1 cellular context compared by ENCODE assay signal in the genomic region with DNA sequence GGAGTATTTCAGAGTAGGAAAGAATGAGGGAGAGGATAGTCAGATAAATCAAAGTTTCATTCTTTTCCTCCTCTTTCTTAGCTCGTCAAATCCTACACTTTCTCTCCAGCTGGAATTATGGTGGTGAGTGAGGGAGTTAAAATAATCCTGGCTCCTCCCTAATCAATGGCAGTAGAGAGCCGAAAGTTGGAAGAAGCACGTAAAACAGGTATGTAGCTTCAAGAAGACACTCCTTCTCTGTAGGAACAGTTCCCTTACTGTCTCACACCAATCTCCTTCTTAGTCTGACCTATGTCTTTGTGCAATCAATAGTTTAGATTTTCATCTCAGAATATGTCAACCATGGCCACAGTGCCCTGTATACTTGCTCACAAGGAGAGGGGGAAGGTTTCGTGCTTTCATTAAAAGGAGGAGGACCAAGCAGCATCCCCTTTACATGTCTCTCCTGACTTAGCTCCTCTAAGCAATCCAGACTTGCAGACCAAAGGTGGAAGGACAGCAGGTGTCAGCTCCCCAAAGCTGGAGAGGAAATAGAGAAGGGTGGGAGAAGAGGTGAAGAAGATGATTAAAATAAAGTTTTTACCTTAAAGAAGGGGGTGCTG.
TF ChIP-seq lines count a peak whose summit lies in the region.

No MANE protein-coding gene starts in this region.

TF ChIP-seq in GM12878, 131 proteins besides CTCF, POLR2A, EP300 and RAD21:
- TF ChIP-seq KDM1A (IDR thresholded peaks at IDR 0.05; ENCODE audit: borderline replicate concordance) (no peak), LARP7 (IDR thresholded peaks at IDR 0.05) (no peak), ZNF24 (IDR thresholded peaks at IDR 0.05) (no peak), NFIC (IDR thresholded peaks at IDR 0.05; ENCODE audit: low read depth, low read length) (no peak), MYB (IDR thresholded peaks at IDR 0.05; ENCODE audit: borderline replicate concordance, low read depth, low read length) (no peak), NBN (IDR thresholded peaks at IDR 0.05) (no peak), RFX5 (IDR thresholded peaks at IDR 0.05; ENCODE audit: low read depth, low read length) (no peak)
- TF ChIP-seq, protein P1, sequence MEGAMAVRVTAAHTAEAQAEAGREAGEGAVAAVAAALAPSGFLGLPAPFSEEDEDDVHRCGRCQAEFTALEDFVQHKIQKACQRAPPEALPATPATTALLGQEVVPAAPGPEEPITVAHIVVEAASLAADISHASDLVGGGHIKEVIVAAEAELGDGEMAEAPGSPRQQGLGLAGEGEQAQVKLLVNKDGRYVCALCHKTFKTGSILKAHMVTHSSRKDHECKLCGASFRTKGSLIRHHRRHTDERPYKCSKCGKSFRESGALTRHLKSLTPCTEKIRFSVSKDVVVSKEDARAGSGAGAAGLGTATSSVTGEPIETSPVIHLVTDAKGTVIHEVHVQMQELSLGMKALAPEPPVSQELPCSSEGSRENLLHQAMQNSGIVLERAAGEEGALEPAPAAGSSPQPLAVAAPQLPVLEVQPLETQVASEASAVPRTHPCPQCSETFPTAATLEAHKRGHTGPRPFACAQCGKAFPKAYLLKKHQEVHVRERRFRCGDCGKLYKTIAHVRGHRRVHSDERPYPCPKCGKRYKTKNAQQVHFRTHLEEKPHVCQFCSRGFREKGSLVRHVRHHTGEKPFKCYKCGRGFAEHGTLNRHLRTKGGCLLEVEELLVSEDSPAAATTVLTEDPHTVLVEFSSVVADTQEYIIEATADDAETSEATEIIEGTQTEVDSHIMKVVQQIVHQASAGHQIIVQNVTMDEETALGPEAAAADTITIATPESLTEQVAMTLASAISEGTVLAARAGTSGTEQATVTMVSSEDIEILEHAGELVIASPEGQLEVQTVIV (IDR thresholded peaks at IDR 0.05; ENCODE audit: borderline replicate concordance, partially characterized antibody) = no peak
- TF ChIP-seq, protein P2, sequence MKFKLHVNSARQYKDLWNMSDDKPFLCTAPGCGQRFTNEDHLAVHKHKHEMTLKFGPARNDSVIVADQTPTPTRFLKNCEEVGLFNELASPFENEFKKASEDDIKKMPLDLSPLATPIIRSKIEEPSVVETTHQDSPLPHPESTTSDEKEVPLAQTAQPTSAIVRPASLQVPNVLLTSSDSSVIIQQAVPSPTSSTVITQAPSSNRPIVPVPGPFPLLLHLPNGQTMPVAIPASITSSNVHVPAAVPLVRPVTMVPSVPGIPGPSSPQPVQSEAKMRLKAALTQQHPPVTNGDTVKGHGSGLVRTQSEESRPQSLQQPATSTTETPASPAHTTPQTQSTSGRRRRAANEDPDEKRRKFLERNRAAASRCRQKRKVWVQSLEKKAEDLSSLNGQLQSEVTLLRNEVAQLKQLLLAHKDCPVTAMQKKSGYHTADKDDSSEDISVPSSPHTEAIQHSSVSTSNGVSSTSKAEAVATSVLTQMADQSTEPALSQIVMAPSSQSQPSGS (IDR thresholded peaks at IDR 0.05; ENCODE audit: low read length) = no peak
- TF ChIP-seq, protein P3, sequence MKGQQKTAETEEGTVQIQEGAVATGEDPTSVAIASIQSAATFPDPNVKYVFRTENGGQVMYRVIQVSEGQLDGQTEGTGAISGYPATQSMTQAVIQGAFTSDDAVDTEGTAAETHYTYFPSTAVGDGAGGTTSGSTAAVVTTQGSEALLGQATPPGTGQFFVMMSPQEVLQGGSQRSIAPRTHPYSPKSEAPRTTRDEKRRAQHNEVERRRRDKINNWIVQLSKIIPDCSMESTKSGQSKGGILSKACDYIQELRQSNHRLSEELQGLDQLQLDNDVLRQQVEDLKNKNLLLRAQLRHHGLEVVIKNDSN (IDR thresholded peaks at IDR 0.05; ENCODE audit: borderline replicate concordance, extremely low read length, insufficient read depth, low read depth, low read length) = no peak
